Comparison of ENCODE assay signal across 8 cellular contexts in the genomic region with DNA sequence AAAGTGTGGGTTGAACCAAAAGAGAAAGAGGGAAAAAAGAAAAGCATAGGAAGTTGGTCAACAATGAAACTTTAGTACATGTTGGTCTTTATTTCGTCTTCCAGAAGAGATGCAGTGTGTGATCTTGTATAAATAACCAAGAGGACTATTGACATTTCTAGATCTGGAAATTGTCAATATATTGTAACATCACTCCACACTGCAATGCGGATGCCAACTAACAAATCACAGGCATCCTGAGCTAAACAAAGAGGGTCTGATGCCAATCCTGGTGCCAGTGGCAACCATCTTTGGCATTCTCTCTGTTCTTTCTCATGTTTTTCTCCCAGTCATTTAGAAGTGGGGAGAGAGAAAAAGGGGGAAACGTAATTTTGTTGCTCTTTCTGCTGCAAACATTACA.
"Had no signal": no experiment of that assay in that cellular context is flagged by ENCODE, and none has a peak within 500 bp of the region (broad histone marks: within the 10 kb centered on the region; RNA-seq: fewer than 3 reads in every experiment).

No MANE protein-coding gene starts in this region.

- H3K36me3 ChIP-seq: ovary had no signal

- ATAC-seq: effector memory CD8-positive, alpha-beta T cell; left cardiac atrium; stimulated activated effector memory CD8-positive, alpha-beta T cell treated with anti-CD3 and anti-CD28 coated beads, Interleukin-12 subunit alpha, Interleukin-12 subunit beta, amount 100 ng/mL, for 72 hours; T-helper 17 cell had no signal

- H3K4me3 ChIP-seq: ovary had no signal

- H3K9me3 ChIP-seq: ovary had no signal

- H3K27ac ChIP-seq: ovary had no signal

- DNase-seq: activated CD4-positive, alpha-beta T cell treated with anti-CD3 and anti-CD28 coated beads, Interleukin-2, amount 50 U/mL, for 1 hour; effector memory CD8-positive, alpha-beta T cell; left cardiac atrium; ovary; SIG-M5; T-helper 17 cell; trophoblast cell had no signal

- H3K27me3 ChIP-seq: ovary had no signal
